Comparison of ENCODE assay signal across 9 cellular contexts in the genomic region with DNA sequence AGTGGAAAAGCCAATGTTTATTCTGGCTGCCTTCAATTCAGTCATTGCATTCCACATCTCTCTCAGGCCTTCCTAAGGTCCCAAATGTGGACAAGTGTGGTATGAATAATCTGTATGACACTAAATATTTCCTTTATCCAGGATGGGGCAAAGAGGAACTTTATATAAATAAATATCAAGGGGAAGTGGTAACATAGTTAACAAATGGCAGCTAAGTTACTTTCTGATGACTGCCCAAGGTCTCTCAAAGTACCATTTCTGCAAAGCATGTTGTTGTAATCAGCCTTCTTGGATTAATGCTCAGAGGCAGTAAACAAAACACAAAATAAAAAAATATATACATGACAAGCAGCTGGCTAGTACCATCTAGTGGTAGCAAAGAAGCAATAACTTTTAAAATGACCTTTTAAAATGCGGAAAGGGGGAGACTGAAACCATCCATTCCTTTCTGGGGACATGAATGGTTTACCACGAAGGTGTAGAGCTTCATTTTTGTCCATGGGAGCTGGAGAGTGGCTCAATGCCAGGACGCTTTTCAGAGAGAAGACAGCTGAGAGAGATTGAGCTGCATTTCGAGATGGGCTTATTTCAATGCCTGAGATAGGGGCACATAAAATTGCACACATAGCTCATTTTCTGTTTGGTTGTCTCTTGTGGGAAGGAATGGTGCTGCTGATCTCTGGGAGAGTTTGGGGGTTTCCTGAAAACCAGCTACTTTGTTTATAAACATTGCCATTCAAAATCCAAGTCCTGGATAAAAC.
DNase-seq lines count a peak whose midpoint lies in the region; ATAC-seq and TF ChIP-seq lines count a peak whose summit lies in the region.
"Had no signal": no experiment of that assay in that cellular context is flagged by ENCODE, and none has a peak within 500 bp of the region (broad histone marks: within the 10 kb centered on the region; RNA-seq: fewer than 3 reads in every experiment).

No MANE protein-coding gene starts in this region.

- H3K36me3 ChIP-seq in Panc1 (ENCODE audit: control insufficient read depth, insufficient read depth, low read length) (no peaks in the 10 kb centered on the region), spleen (no peaks in the 10 kb centered on the region)

- BruUV-seq in Panc1 (replicated peaks; lab: Mats Ljungman, UMichigan): no TSS peak

- peak; percentile 47 for DNase-seq in AG08395 (ENCODE audit: low spot score)
- no peak for DNase-seq in Panc1 (ENCODE audit: low read depth, low spot score)
- DNase-seq in foreskin melanocyte: peak; percentile 21
- DNase-seq in spleen: no peak
- no peak for DNase-seq in activated naive CD8-positive, alpha-beta T cell treated with anti-CD3 and anti-CD28 coated beads for 36 hours
- no peak for DNase-seq in T1000 (lab: John Stamatoyannopoulos, UW)
- DNase-seq in stimulated activated naive CD4-positive, alpha-beta T cell treated with Interleukin-2 at 50 U/mL for 16 hours (lab: John Stamatoyannopoulos, UW): no peak

- no peaks in the 10 kb centered on the region for H3K4me1 Mint-ChIP-seq in activated naive CD8-positive, alpha-beta T cell treated with anti-CD3 and anti-CD28 coated beads for 36 hours
- H3K4me1 Mint-ChIP-seq: central memory CD8-positive, alpha-beta T cell had no signal

- H3K4me1 ChIP-seq in Panc1 (ENCODE audit: control insufficient read depth, insufficient read depth, low read length) (no peaks in the 10 kb centered on the region), spleen (peaks cover 0 to 5% (median 0%) of the 10 kb centered on the region in 6 donors)

- H3K27ac ChIP-seq in Panc1 (ENCODE audit: low read length) (no peak overlapping the region), spleen (no peak overlapping the region)

- ATAC-seq in GM21529 (IDR thresholded peaks at IDR 0.05; ENCODE audit: unreplicated experiment): peak; percentile 57
- no peak for ATAC-seq in Panc1

- H3K9me3 ChIP-seq in Panc1 (ENCODE audit: control insufficient read depth, insufficient read depth, low read depth, low read length) (no peaks in the 10 kb centered on the region; the same call in 1 of the 2 replicates), spleen (peaks cover 0 to 21% (median 11%) of the 10 kb centered on the region in 8 donors)

- POLR2A ChIA-PET in Panc1 (lab: Charles Lee): no interaction called here

- in situ Hi-C loops in Panc1 (cut with HindIII; ENCODE audit: low pct_unique_long_range_greater_than_20kb, low sequenced_read_pairs): no loop called here

- H3K36me3 Mint-ChIP-seq in activated naive CD8-positive, alpha-beta T cell treated with anti-CD3 and anti-CD28 coated beads for 36 hours: no peaks in the 10 kb centered on the region

- H3K9me3 Mint-ChIP-seq in activated naive CD8-positive, alpha-beta T cell treated with anti-CD3 and anti-CD28 coated beads for 36 hours: peaks cover 5% of the 10 kb centered on the region
- H3K9me3 Mint-ChIP-seq: central memory CD8-positive, alpha-beta T cell had no signal

- CTCF ChIA-PET in Panc1 (lab: Charles Lee): interaction anchor here (0.5 kb wide), 1 partner anchor 153 kb away, joined by 3 read pairs; no protein-coding TSS in a partner anchor

- no peak overlapping the region for H3K27ac Mint-ChIP-seq in activated naive CD8-positive, alpha-beta T cell treated with anti-CD3 and anti-CD28 coated beads for 36 hours

- H3K4me3 ChIP-seq in Panc1 (ENCODE audit: low read depth in 2 of 2, low read length in 2 of 2) (no peak overlapping the region; a peak in 1 of 4 replicates), spleen (no peak overlapping the region)

- H3K27me3 ChIP-seq in Panc1 (ENCODE audit: control insufficient read depth, insufficient read depth, low read length) (no peaks in the 10 kb centered on the region), spleen (replicated peaks in 1 of 7) (no peaks in the 10 kb centered on the region)

- H3K27me3 Mint-ChIP-seq in activated naive CD8-positive, alpha-beta T cell treated with anti-CD3 and anti-CD28 coated beads for 36 hours: no peaks in the 10 kb centered on the region
- H3K27me3 Mint-ChIP-seq: central memory CD8-positive, alpha-beta T cell had no signal

- intact Hi-C loops in Panc1 (cut with micrococcal nuclease; ENCODE audit: unreplicated experiment): loop anchor here (5.0 to 10.0 kb wide), 2 partner anchors 145 to 272 kb away; no protein-coding TSS in a partner anchor
- intact Hi-C loops in spleen (cut with DNase I; ENCODE audit: low total_unique reads): no loop called here

- TF ChIP-seq POLR2A in spleen (IDR thresholded peaks at IDR 0.05): no peak

- WGBS in spleen, 5 donors: 27 to 44% (median 34%) methylated on average over 4 of the region's 4 CpGs

- no peak overlapping the region for H3K4me3 Mint-ChIP-seq in activated naive CD8-positive, alpha-beta T cell treated with anti-CD3 and anti-CD28 coated beads for 36 hours
- H3K4me3 Mint-ChIP-seq: central memory CD8-positive, alpha-beta T cell had no signal

- TF ChIP-seq CTCF in Panc1 (IDR thresholded peaks at IDR 0.05) (peak; percentile 66), spleen (IDR thresholded peaks at IDR 0.05 in 8 of 11, conservative IDR thresholded peaks at IDR 0.05 in 3 of 11) (peak in 7 of 11 experiments; percentile 12 to 41 (median 29))

Comparison
In these comparisons a context has a peak if more than half of its experiments do, and no peak if none do; other contexts are left out.
1. DNase-seq: peak in AG08395 (single experiment) and foreskin melanocyte (single experiment); none in Panc1 (single experiment), spleen (single experiment), activated naive CD8-positive, alpha-beta T cell treated with anti-CD3 and anti-CD28 coated beads for 36 hours (single experiment), T1000 (single experiment) and stimulated activated naive CD4-positive, alpha-beta T cell treated with Interleukin-2 at 50 U/mL for 16 hours (single experiment).